1 cellular context compared by ENCODE assay signal in the genomic region with DNA sequence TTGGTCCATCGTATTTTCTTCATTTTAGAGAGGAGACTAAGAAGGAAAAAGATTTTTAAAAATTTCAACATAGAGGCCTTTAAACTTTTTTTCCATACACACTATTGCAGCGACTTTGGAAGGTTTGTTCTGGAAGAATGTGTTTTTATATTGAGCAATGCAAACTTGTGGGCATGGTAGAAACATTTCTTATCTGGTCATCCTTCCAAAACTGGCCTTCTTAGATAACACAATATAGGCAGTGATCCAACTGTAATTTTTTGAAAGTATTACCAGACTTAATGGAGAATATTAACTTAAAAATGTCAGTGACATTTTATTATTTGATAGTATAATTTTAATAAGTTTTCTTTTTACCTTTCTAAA.
TF ChIP-seq lines count a peak whose summit lies in the region.

No MANE protein-coding gene starts in this region.

TF ChIP-seq in SK-N-SH, 30 proteins besides CTCF, POLR2A, EP300 and RAD21 (continued from another document):
- TF ChIP-seq MXI1 (IDR thresholded peaks at IDR 0.05; ENCODE audit: low read depth, low read length) (no peak), CHD2 (IDR thresholded peaks at IDR 0.05; ENCODE audit: low read length, partially characterized antibody) (no peak), GABPA (IDR thresholded peaks at IDR 0.05; ENCODE audit: low read depth) (no peak)
